ENCODE assay signal across 9 cellular contexts in the genomic region with DNA sequence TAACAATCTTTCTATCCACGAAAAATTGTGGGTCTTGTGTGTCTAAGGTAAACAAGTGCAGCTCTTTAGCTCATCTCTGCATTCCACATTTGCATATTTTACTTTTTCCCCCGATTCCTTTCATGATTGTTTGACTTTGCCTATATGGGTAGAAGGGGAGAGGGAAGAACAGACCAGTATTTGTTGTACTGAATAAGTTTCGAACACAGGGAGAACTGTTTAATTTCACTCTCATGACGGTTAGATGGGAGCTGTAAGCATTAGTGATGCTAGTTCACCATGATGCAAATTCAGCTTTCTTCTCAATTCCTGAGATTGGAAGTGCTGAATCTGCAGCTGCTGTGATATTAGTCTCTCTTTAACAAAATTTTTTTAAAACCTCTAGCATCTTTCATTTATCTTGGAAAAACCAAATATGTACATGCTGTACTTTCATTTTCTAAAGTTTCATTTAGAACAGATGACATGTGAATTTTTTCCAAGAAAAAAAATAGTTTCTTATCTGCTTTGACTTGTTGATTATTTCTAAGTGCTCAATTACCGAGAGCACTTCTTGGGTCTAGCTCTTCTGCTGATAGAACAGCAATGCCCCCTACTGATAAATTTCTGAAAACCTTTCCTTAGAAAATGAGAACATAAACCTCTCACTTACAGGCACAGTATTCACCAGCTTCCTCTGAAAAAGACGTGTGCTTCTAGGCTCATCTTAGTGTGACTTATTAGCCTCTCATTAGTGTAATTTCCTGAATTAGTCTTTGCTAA.
DNase-seq lines count a peak whose midpoint lies in the region; ATAC-seq and TF ChIP-seq lines count a peak whose summit lies in the region.
"Had no signal": no experiment of that assay in that cellular context is flagged by ENCODE, and none has a peak within 500 bp of the region (broad histone marks: within the 10 kb centered on the region; RNA-seq: fewer than 3 reads in every experiment).

No MANE protein-coding gene starts in this region.

- H2AFZ ChIP-seq in HCT116 (ENCODE audit: low read depth, low read length, poor library complexity, severe bottlenecking), result no peak overlapping the region

- WGBS in psoas muscle, 3 donors, result 37 to 43% (median 43%) methylated on average over 6 of the region's 6 CpGs

- H3K9ac ChIP-seq in HCT116 (ENCODE audit: low read length), result no peak overlapping the region

- no peak for TF ChIP-seq POLR2A in HCT116 (IDR thresholded peaks at IDR 0.05; ENCODE audit: borderline replicate concordance, extremely low read depth, insufficient read depth, insufficient read length)

- H3K27me3 ChIP-seq in HCT116 (ENCODE audit: insufficient read depth, low read length) (peaks cover 3% of the 10 kb centered on the region; the same call in 1 of the 2 replicates), psoas muscle (ENCODE audit: insufficient read depth in 3 of 3, low read length in 2 of 3) (no peaks in the 10 kb centered on the region)

- H3K4me1 Mint-ChIP-seq in CD14-positive monocyte, result no peaks in the 10 kb centered on the region
- H3K4me1 Mint-ChIP-seq: activated naive CD8-positive, alpha-beta T cell treated with anti-CD3 and anti-CD28 coated beads, Interleukin-2, amount 10 ng/mL, durations not matched to agents 7 days and 5 days had no signal

- TF ChIP-seq CTCF in C4-2B (conservative IDR thresholded peaks at IDR 0.05), result peak; percentile 92
- peak; percentile 33 to 58 (median 54); a peak in 5 of 6 replicates for TF ChIP-seq CTCF in HCT116 (IDR thresholded peaks at IDR 0.05 in 2 of 3, conservative IDR thresholded peaks at IDR 0.05 in 1 of 3; ENCODE audit: borderline replicate concordance in 1 of 3, insufficient read depth in 1 of 3, low read depth in 2 of 3, low read length in 2 of 3)
- TF ChIP-seq CTCF in psoas muscle (IDR thresholded peaks at IDR 0.05), result peak; percentile 34
- TF ChIP-seq CTCF in CD14-positive monocyte (IDR thresholded peaks at IDR 0.05), result no peak

- RAD21 ChIA-PET in HCT116 (lab: Charles Lee; ENCODE audit: low non-redundant PET in 1 of 2, low total read pairs in 2 of 2, uncharacterized antibody in 2 of 2, unreplicated experiment in 2 of 2), result interaction anchor here in 1 of 2 experiments (0.8 kb wide), 1 partner anchor 633 kb away, joined by 4 read pairs; no protein-coding TSS in a partner anchor

- H3K9me3 ChIP-seq in HCT116 (ENCODE audit: control insufficient read depth in 1 of 2, insufficient read depth in 1 of 2, low read depth in 1 of 2, low read length in 2 of 2), result no peaks in the 10 kb centered on the region
- H3K9me3 ChIP-seq in psoas muscle, result no peaks in the 10 kb centered on the region

- no peaks in the 10 kb centered on the region for H3K79me2 ChIP-seq in HCT116 (ENCODE audit: insufficient read depth, low read length)

- CTCF ChIA-PET in HCT116 (lab: Charles Lee), result interaction anchor here (0.5 to 1.9 kb wide), 12 partner anchors 10 to 633 kb away, joined by 3 to 22 read pairs (median 5); no protein-coding TSS in a partner anchor

- TF ChIP-seq RAD21 in HCT116 (IDR thresholded peaks at IDR 0.05; ENCODE audit: low read depth), result peak; percentile 71

- H4K20me1 ChIP-seq in HCT116 (ENCODE audit: insufficient read depth), result no peaks in the 10 kb centered on the region

- H3K4me3 ChIP-seq in HCT116 (replicated peaks in 1 of 2; ENCODE audit: low read depth in 1 of 2, low read length in 2 of 2) (no peak overlapping the region), psoas muscle (no peak overlapping the region)

- H3K27ac Mint-ChIP-seq in CD14-positive monocyte, result no peak overlapping the region
- H3K27ac Mint-ChIP-seq: activated naive CD8-positive, alpha-beta T cell treated with anti-CD3 and anti-CD28 coated beads, Interleukin-2, amount 10 ng/mL, durations not matched to agents 7 days and 5 days had no signal

- no peak overlapping the region for H3K4me3 Mint-ChIP-seq in CD14-positive monocyte
- H3K4me3 Mint-ChIP-seq: activated naive CD8-positive, alpha-beta T cell treated with anti-CD3 and anti-CD28 coated beads, Interleukin-2, amount 10 ng/mL, durations not matched to agents 7 days and 5 days had no signal

- DNase-seq in HCT116 (ENCODE audit: low read depth, low spot score) (peak; percentile 13), NCI-H524 treated with DMSO at 0.1 percent for 48 hours (lab: John Stamatoyannopoulos, UW) (peak; percentile 38), dermis blood vessel endothelial cell (peak; percentile 61), psoas muscle (no peak), CD14-positive monocyte (ENCODE audit: low spot score) (no peak), cortex of kidney (lab: John Stamatoyannopoulos, UW) (no peak), NCI-H2029 (lab: John Stamatoyannopoulos, UW) (no peak)
- DNase-seq: activated naive CD8-positive, alpha-beta T cell treated with anti-CD3 and anti-CD28 coated beads, Interleukin-2, amount 10 ng/mL, durations not matched to agents 7 days and 5 days had no signal

- H3K27ac ChIP-seq in C4-2B (no peak overlapping the region), HCT116 (ENCODE audit: low read depth, low read length) (no peak overlapping the region), psoas muscle (no peak overlapping the region)

- H3K36me3 ChIP-seq in HCT116 (ENCODE audit: control insufficient read depth in 1 of 2, insufficient read depth in 2 of 2, low read length in 2 of 2) (no peaks in the 10 kb centered on the region), psoas muscle (ENCODE audit: insufficient read depth in 1 of 2, low read depth in 1 of 2) (no peaks in the 10 kb centered on the region)

- H3K9me3 Mint-ChIP-seq in CD14-positive monocyte, result peaks cover 0 to 2% (median 0%) of the 10 kb centered on the region in 7 donors
- H3K9me3 Mint-ChIP-seq: activated naive CD8-positive, alpha-beta T cell treated with anti-CD3 and anti-CD28 coated beads, Interleukin-2, amount 10 ng/mL, durations not matched to agents 7 days and 5 days had no signal

- POLR2A ChIA-PET in HCT116 (lab: Charles Lee), result no interaction called here

- H3K4me1 ChIP-seq in HCT116 (ENCODE audit: control insufficient read depth in 1 of 2, insufficient read depth in 2 of 2, low read length in 2 of 2) (no peaks in the 10 kb centered on the region), psoas muscle (no peaks in the 10 kb centered on the region)

- no TSS peak for BruUV-seq in HCT116 (replicated peaks; lab: Mats Ljungman, UMichigan)

- intact Hi-C loops in HCT116 (cut with micrococcal nuclease) (loop anchor here (1.0 to 5.0 kb wide), 4 partner anchors 116 to 633 kb away; no protein-coding TSS in a partner anchor), psoas muscle (cut with DNase I) (loop anchor here in 1 of 2 donors (10.0 kb wide), 2 partner anchors 60 to 530 kb away; no protein-coding TSS in a partner anchor), CD14-positive monocyte (cut with micrococcal nuclease) (no loop called here)

- H3K27me3 Mint-ChIP-seq in CD14-positive monocyte (ENCODE audit: low read depth in 3 of 3), result peaks cover 0 to 3% (median 2%) of the 10 kb centered on the region in 3 donors
- H3K27me3 Mint-ChIP-seq: activated naive CD8-positive, alpha-beta T cell treated with anti-CD3 and anti-CD28 coated beads, Interleukin-2, amount 10 ng/mL, durations not matched to agents 7 days and 5 days had no signal

- no peaks in the 10 kb centered on the region for H3K36me3 Mint-ChIP-seq in CD14-positive monocyte
- H3K36me3 Mint-ChIP-seq: activated naive CD8-positive, alpha-beta T cell treated with anti-CD3 and anti-CD28 coated beads, Interleukin-2, amount 10 ng/mL, durations not matched to agents 7 days and 5 days had no signal

- ATAC-seq in HCT116 (peak; percentile 67), psoas muscle (no peak)

- no peaks in the 10 kb centered on the region for H3K9me2 ChIP-seq in HCT116 (ENCODE audit: insufficient read depth)

- H3K4me2 ChIP-seq in HCT116 (ENCODE audit: low read length), result no peak overlapping the region

TF ChIP-seq in HCT116, 20 proteins besides CTCF, POLR2A, EP300 and RAD21 (continues in another document):
- no peak for TF ChIP-seq SP1 (IDR thresholded peaks at IDR 0.05; ENCODE audit: low read depth)
- TF ChIP-seq, protein P1, sequence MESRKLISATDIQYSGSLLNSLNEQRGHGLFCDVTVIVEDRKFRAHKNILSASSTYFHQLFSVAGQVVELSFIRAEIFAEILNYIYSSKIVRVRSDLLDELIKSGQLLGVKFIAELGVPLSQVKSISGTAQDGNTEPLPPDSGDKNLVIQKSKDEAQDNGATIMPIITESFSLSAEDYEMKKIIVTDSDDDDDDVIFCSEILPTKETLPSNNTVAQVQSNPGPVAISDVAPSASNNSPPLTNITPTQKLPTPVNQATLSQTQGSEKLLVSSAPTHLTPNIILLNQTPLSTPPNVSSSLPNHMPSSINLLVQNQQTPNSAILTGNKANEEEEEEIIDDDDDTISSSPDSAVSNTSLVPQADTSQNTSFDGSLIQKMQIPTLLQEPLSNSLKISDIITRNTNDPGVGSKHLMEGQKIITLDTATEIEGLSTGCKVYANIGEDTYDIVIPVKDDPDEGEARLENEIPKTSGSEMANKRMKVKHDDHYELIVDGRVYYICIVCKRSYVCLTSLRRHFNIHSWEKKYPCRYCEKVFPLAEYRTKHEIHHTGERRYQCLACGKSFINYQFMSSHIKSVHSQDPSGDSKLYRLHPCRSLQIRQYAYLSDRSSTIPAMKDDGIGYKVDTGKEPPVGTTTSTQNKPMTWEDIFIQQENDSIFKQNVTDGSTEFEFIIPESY (IDR thresholded peaks at IDR 0.05; ENCODE audit: extremely low read depth, insufficient replicate concordance, low read length), result no peak
- no peak for TF ChIP-seq CEBPB (IDR thresholded peaks at IDR 0.05; ENCODE audit: low read depth)

Comparison
In these comparisons a context has a peak if more than half of its experiments do, and no peak if none do; other contexts are left out.
1. DNase-seq: peak in HCT116 (single experiment), NCI-H524 treated with DMSO at 0.1 percent for 48 hours (single experiment) and dermis blood vessel endothelial cell (single experiment); none in psoas muscle (0 of 2), CD14-positive monocyte (single experiment), cortex of kidney (single experiment) and NCI-H2029 (single experiment).